In the genomic region with DNA sequence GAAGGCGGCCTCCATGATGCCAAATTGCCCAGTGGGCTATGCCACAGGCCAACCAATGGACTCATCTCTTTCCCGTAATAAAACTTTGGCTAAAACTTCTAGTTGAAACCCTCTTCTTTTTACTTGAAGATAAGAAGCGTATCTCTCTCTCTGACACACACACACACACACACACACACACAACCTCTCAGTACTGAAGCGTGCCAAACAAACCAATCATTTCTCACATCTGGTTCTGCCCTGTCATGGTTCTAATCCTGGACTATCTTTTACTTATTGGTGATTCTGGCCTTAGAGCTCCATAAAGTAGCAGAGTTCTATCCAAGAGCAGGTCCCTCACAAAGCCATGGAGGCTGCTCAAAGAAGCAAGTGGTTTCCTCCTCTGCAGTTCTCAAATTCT, we compare ENCODE assay signal across 16 cellular contexts.
DNase-seq lines count a peak whose midpoint lies in the region; ATAC-seq, FAIRE-seq and TF ChIP-seq lines count a peak whose summit lies in the region.
"Had no signal": no experiment of that assay in that cellular context is flagged by ENCODE, and none has a peak within 500 bp of the region (broad histone marks: within the 10 kb centered on the region; RNA-seq: fewer than 3 reads in every experiment).

No MANE protein-coding gene starts in this region.

- FAIRE-seq in K562 (lab: Jason Lieb, UNC), result peak; percentile 55
- FAIRE-seq: A549, GM12878, GM18507, H54 had no signal

- H3K9me3 Mint-ChIP-seq in endothelial cell (ENCODE audit: unreplicated experiment), result no peaks in the 10 kb centered on the region
- no peaks in the 10 kb centered on the region for H3K9me3 Mint-ChIP-seq in neural progenitor cell
- H3K9me3 Mint-ChIP-seq: CD4-positive, alpha-beta memory T cell had no signal

- no peak; the same call in 1 of the 3 replicates for ATAC-seq in K562
- ATAC-seq: A549, GM12878, HCT116 had no signal

- no TSS peak for BruUV-seq in K562 (replicated peaks; lab: Mats Ljungman, UMichigan)

- H3K36me3 Mint-ChIP-seq in endothelial cell (ENCODE audit: low read depth, unreplicated experiment), result peaks cover 50% of the 10 kb centered on the region
- peaks cover 70% of the 10 kb centered on the region for H3K36me3 Mint-ChIP-seq in neural progenitor cell

- peaks cover 46% of the 10 kb centered on the region for H3F3A ChIP-seq in neural progenitor cell (ENCODE audit: low read depth)

- TF ChIP-seq POLR2A in K562 (conservative IDR thresholded peaks at IDR 0.05) (no peak), esophagus squamous epithelium (IDR thresholded peaks at IDR 0.05) (no peak)

- intact Hi-C loops in K562 (cut with micrococcal nuclease) (no loop called here), esophagus squamous epithelium (cut with DNase I) (no loop called here)

- no peak for TF ChIP-seq RAD21 in K562 (CRISPR knock-in tag; conservative IDR thresholded peaks at IDR 0.05 in 1 of 2, IDR thresholded peaks at IDR 0.05 in 1 of 2)

- no peak for DNase-seq in K562 (ENCODE audit: extremely low read depth in 1 of 4, low spot score in 3 of 4)
- no peak for DNase-seq in endothelial cell (ENCODE audit: low spot score)
- DNase-seq in neural progenitor cell (ENCODE audit: low spot score), result no peak
- no peak for DNase-seq in NCI-H446 treated with DMSO at 0.1 percent for 48 hours (lab: John Stamatoyannopoulos, UW)
- no peak for DNase-seq in germinal center (ENCODE audit: low spot score)
- DNase-seq in esophagus squamous epithelium (lab: John Stamatoyannopoulos, UW), result no peak
- DNase-seq: BE2C; CD4-positive, alpha-beta memory T cell; DMS79; GM23248 had no signal

- CTCF ChIA-PET in K562 (lab: Yijun Ruan, JAX; ENCODE audit: low intra/inter-chr PET ratio), result no interaction called here

- H3K9me3 ChIP-seq in K562 (replicated peaks; ENCODE audit: control insufficient read depth, insufficient read depth, low read depth, low read length) (no peaks in the 10 kb centered on the region), neural progenitor cell (ENCODE audit: low read depth) (no peaks in the 10 kb centered on the region), esophagus squamous epithelium (no peaks in the 10 kb centered on the region)
- H3K9me3 ChIP-seq: A549, BE2C had no signal

- no peak overlapping the region for H3K9ac ChIP-seq in K562 (ENCODE audit: insufficient read depth in 1 of 2, low read depth in 2 of 2, low read length in 2 of 2)
- no peak overlapping the region for H3K9ac ChIP-seq in neural progenitor cell
- H3K9ac ChIP-seq: GM23248 had no signal

- POLR2A ChIA-PET in K562 (lab: Yijun Ruan, JAX), result interaction anchor here (0.6 to 3.5 kb wide), 4 partner anchors 10 to 65 kb away, joined by 3 to 19 read pairs (median 7); no protein-coding TSS in a partner anchor

- no peaks in the 10 kb centered on the region for H3K9me1 ChIP-seq in K562 (ENCODE audit: control insufficient read depth, insufficient read depth, low read length)

- TF ChIP-seq CTCF in K562 (IDR thresholded peaks at IDR 0.05 in 2 of 3, conservative IDR thresholded peaks at IDR 0.05 in 1 of 3; ENCODE audit: insufficient read depth in 2 of 3, low read depth in 1 of 3, low read length in 3 of 3) (no peak), endothelial cell (IDR thresholded peaks at IDR 0.05; ENCODE audit: unreplicated experiment) (no peak), neural progenitor cell (IDR thresholded peaks at IDR 0.05) (no peak), esophagus squamous epithelium (IDR thresholded peaks at IDR 0.05) (no peak)

- H3K4me3 Mint-ChIP-seq in endothelial cell (ENCODE audit: unreplicated experiment) (peak overlapping the region; percentile 52), neural progenitor cell (no peak overlapping the region)
- H3K4me3 Mint-ChIP-seq: CD4-positive, alpha-beta memory T cell had no signal

- H3K4me3 ChIP-seq in K562, result no peak overlapping the region
- no peak overlapping the region for H3K4me3 ChIP-seq in neural progenitor cell
- no peak overlapping the region for H3K4me3 ChIP-seq in esophagus squamous epithelium
- H3K4me3 ChIP-seq: A549, GM12878, GM23248 had no signal

- H3K4me2 ChIP-seq in K562 (ENCODE audit: insufficient read depth, low read length) (no peak overlapping the region), neural progenitor cell (peak overlapping the region; percentile 79)
- H3K4me2 ChIP-seq: A549 had no signal

- H2AFZ ChIP-seq in K562 (ENCODE audit: low read depth, low read length) (no peak overlapping the region), neural progenitor cell (replicated peaks) (no peak overlapping the region)
- H2AFZ ChIP-seq: GM23248 had no signal

- no peaks in the 10 kb centered on the region for H3K27me3 ChIP-seq in K562 (ENCODE audit: control insufficient read depth in 2 of 2, insufficient read depth in 2 of 2, low read length in 2 of 2)
- H3K27me3 ChIP-seq in neural progenitor cell, result no peaks in the 10 kb centered on the region
- no peaks in the 10 kb centered on the region for H3K27me3 ChIP-seq in esophagus squamous epithelium
- H3K27me3 ChIP-seq: BE2C had no signal

- TF ChIP-seq EP300 in K562 (IDR thresholded peaks at IDR 0.05; ENCODE audit: low read length), result no peak

- H3K27me3 Mint-ChIP-seq in endothelial cell (ENCODE audit: unreplicated experiment) (peaks cover 3% of the 10 kb centered on the region), neural progenitor cell (ENCODE audit: insufficient read depth, low read depth) (peaks cover 4% of the 10 kb centered on the region)
- H3K27me3 Mint-ChIP-seq: CD4-positive, alpha-beta memory T cell had no signal

- H3K36me3 ChIP-seq in K562 (ENCODE audit: control insufficient read depth, insufficient read depth, low read length) (peaks cover 73% of the 10 kb centered on the region; the same call in 2 of the 3 replicates), neural progenitor cell (no peaks in the 10 kb centered on the region), esophagus squamous epithelium (peaks cover 0 to 98% (median 7%) of the 10 kb centered on the region in 3 donors)

- H3K4me1 Mint-ChIP-seq in endothelial cell (ENCODE audit: unreplicated experiment), result peaks cover 21% of the 10 kb centered on the region
- peaks cover 61% of the 10 kb centered on the region for H3K4me1 Mint-ChIP-seq in neural progenitor cell

- H3K27ac Mint-ChIP-seq in endothelial cell (ENCODE audit: unreplicated experiment), result no peak overlapping the region
- H3K27ac Mint-ChIP-seq in neural progenitor cell, result peak overlapping the region; percentile 55

- H3K4me1 ChIP-seq in K562 (replicated peaks in 1 of 2; ENCODE audit: control insufficient read depth in 2 of 2, insufficient read depth in 2 of 2, low read length in 2 of 2) (peaks cover 7 to 10% of the 10 kb centered on the region in 2 experiments; a peak in 3 of 5 replicates), neural progenitor cell (peaks cover 60% of the 10 kb centered on the region), esophagus squamous epithelium (no peaks in the 10 kb centered on the region)
- H3K4me1 ChIP-seq: A549 had no signal

- H3K79me2 ChIP-seq in K562 (ENCODE audit: control insufficient read depth, insufficient read depth, low read length) (no peaks in the 10 kb centered on the region), neural progenitor cell (ENCODE audit: low read depth) (no peaks in the 10 kb centered on the region)

- in situ Hi-C loops in K562 (cut with MboI), result no loop called here

- 58% methylated on average over 3 of the region's 4 CpGs for WGBS in K562 (ENCODE audit: insufficient coverage, low coverage, missing lambda C conversion rate)
- 89 to 96% methylated on average over 4 of the region's 4 CpGs for WGBS in esophagus squamous epithelium, 2 donors

- no peaks in the 10 kb centered on the region for H4K20me1 ChIP-seq in K562 (replicated peaks; ENCODE audit: control insufficient read depth, insufficient read depth, low read length)
- peaks cover 41% of the 10 kb centered on the region for H4K20me1 ChIP-seq in neural progenitor cell (ENCODE audit: low read depth)

- no peak overlapping the region for H3K27ac ChIP-seq in K562 (ENCODE audit: extremely low read depth, low read depth, low read length)
- no peak overlapping the region for H3K27ac ChIP-seq in neural progenitor cell
- no peak overlapping the region for H3K27ac ChIP-seq in esophagus squamous epithelium
- H3K27ac ChIP-seq: A549, C4-2B, GM23248 had no signal

TF ChIP-seq in K562, 482 proteins besides CTCF, POLR2A, EP300 and RAD21 (continues in another document):
- TF ChIP-seq RCOR1 (IDR thresholded peaks at IDR 0.05; ENCODE audit: borderline replicate concordance in 1 of 2, low read depth in 2 of 2, low read length in 2 of 2), result 0 out of 4 replicates have a peak, but pooled peaks of 1 of the 2 experiments have one; percentile 18
- TF ChIP-seq BRCA1 (IDR thresholded peaks at IDR 0.05), result no peak
- no peak for TF ChIP-seq BRCA1 (CRISPR knock-in tag; IDR thresholded peaks at IDR 0.05)
- TF ChIP-seq ZNF778 (CRISPR knock-in tag; IDR thresholded peaks at IDR 0.05), result no peak
- peak; percentile 58 for TF ChIP-seq ARID1B (IDR thresholded peaks at IDR 0.05)
- TF ChIP-seq ZBTB8A (IDR thresholded peaks at IDR 0.05; ENCODE audit: partially characterized antibody), result no peak
- peak; percentile 68 for TF ChIP-seq MAFG (tag; conservative IDR thresholded peaks at IDR 0.05)
- TF ChIP-seq FOXJ2 (tag; IDR thresholded peaks at IDR 0.05), result no peak
- no peak for TF ChIP-seq CCNT2 (IDR thresholded peaks at IDR 0.05; ENCODE audit: borderline replicate concordance, extremely low read depth, insufficient read length, low read depth, low read length)
- TF ChIP-seq NBN (IDR thresholded peaks at IDR 0.05; ENCODE audit: low read depth), result no peak
- TF ChIP-seq, protein P1, sequence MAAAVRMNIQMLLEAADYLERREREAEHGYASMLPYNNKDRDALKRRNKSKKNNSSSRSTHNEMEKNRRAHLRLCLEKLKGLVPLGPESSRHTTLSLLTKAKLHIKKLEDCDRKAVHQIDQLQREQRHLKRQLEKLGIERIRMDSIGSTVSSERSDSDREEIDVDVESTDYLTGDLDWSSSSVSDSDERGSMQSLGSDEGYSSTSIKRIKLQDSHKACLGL (CRISPR knock-in tag; IDR thresholded peaks at IDR 0.05; ENCODE audit: borderline replicate concordance, poor library complexity, severe bottlenecking), result no peak
- no peak for TF ChIP-seq NCOA6 (IDR thresholded peaks at IDR 0.05)
- 0 out of 2 replicates have a peak, but pooled peaks have one; percentile 14 for TF ChIP-seq CBFA2T3 (IDR thresholded peaks at IDR 0.05)
